Comparison of ENCODE assay signal across 1 cellular context in genomic region chr9:3903906-3904305, GRCh38.
TF ChIP-seq lines count a peak whose summit lies in the region.

No MANE protein-coding gene starts in this region.

TF ChIP-seq in IMR-90, 13 proteins besides CTCF, POLR2A, EP300 and RAD21 (continued from another document):
- TF ChIP-seq, protein P1, sequence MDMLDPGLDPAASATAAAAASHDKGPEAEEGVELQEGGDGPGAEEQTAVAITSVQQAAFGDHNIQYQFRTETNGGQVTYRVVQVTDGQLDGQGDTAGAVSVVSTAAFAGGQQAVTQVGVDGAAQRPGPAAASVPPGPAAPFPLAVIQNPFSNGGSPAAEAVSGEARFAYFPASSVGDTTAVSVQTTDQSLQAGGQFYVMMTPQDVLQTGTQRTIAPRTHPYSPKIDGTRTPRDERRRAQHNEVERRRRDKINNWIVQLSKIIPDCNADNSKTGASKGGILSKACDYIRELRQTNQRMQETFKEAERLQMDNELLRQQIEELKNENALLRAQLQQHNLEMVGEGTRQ (IDR thresholded peaks at IDR 0.05; ENCODE audit: low read depth, low read length), result no peak
- no peak for TF ChIP-seq CHD1 (IDR thresholded peaks at IDR 0.05; ENCODE audit: low read depth, low read length)
- no peak for TF ChIP-seq CEBPB (IDR thresholded peaks at IDR 0.05; ENCODE audit: low read depth, low read length)
- TF ChIP-seq SMC3 (IDR thresholded peaks at IDR 0.05; ENCODE audit: low read depth, low read length), result no peak
